12 cellular contexts compared by ENCODE assay signal in genomic region chr5:140568664-140569063, GRCh38. TPM values are rescaled to one million over a fixed set of nuclear protein-coding genes. Genes with fewer than 3 reads are reported as not detected.
DNase-seq lines count a peak whose midpoint lies in the region; ATAC-seq lines count a peak whose summit lies in the region.
"Had no signal": no experiment of that assay in that cellular context is flagged by ENCODE, and none has a peak within 500 bp of the region (broad histone marks: within the 10 kb centered on the region; RNA-seq: fewer than 3 reads in every experiment).

No MANE protein-coding gene starts in this region.

- H3K4me3 Mint-ChIP-seq in activated CD4-positive, alpha-beta T cell treated with anti-CD3 and anti-CD28 coated beads, Interleukin-2, amount 10 ng/mL, durations not matched to agents 7 days and 5 days: peak overlapping the region; percentile 65
- no peak overlapping the region for H3K4me3 Mint-ChIP-seq in activated T-helper 2 cell treated with anti-CD3 and anti-CD28 coated beads, Interferon-gamma antibody, Interleukin-2, Interleukin-4, amounts not matched to agents 10 μg/mL and 5 μg/mL and 100 μg/mL, durations not matched to agents 14 hours and 24 hours and 36 hours (ENCODE audit: low read depth)
- no peak overlapping the region for H3K4me3 Mint-ChIP-seq in memory B cell

- H3K36me3 Mint-ChIP-seq in activated CD4-positive, alpha-beta T cell treated with anti-CD3 and anti-CD28 coated beads, Interleukin-2, amount 10 ng/mL, durations not matched to agents 7 days and 5 days (ENCODE audit: low read depth): peaks cover 44% of the 10 kb centered on the region
- peaks cover 38% of the 10 kb centered on the region for H3K36me3 Mint-ChIP-seq in activated T-helper 2 cell treated with anti-CD3 and anti-CD28 coated beads, Interferon-gamma antibody, Interleukin-2, Interleukin-4, amounts not matched to agents 10 μg/mL and 5 μg/mL and 100 μg/mL, durations not matched to agents 14 hours and 24 hours and 36 hours (ENCODE audit: low read depth)
- peaks cover 24% of the 10 kb centered on the region for H3K36me3 Mint-ChIP-seq in memory B cell

- H3K4me1 Mint-ChIP-seq in activated CD4-positive, alpha-beta T cell treated with anti-CD3 and anti-CD28 coated beads, Interleukin-2, amount 10 ng/mL, durations not matched to agents 7 days and 5 days: peaks cover 57% of the 10 kb centered on the region
- peaks cover 37% of the 10 kb centered on the region for H3K4me1 Mint-ChIP-seq in activated T-helper 2 cell treated with anti-CD3 and anti-CD28 coated beads, Interferon-gamma antibody, Interleukin-2, Interleukin-4, amounts not matched to agents 10 μg/mL and 5 μg/mL and 100 μg/mL, durations not matched to agents 14 hours and 24 hours and 36 hours (ENCODE audit: low read depth)
- peaks cover 21% of the 10 kb centered on the region for H3K4me1 Mint-ChIP-seq in memory B cell

- no peak for DNase-seq in activated CD4-positive, alpha-beta T cell treated with anti-CD3 and anti-CD28 coated beads, Interleukin-2, amount 10 ng/mL, durations not matched to agents 7 days and 5 days
- no peak for DNase-seq in activated CD4-positive, alpha-beta T cell treated with anti-CD3 and anti-CD28 coated beads, Interleukin-2, amount 50 U/mL, for 4 hours
- no peak for DNase-seq in activated T-helper 2 cell treated with anti-CD3 and anti-CD28 coated beads, Interferon-gamma antibody, Interleukin-2, Interleukin-4, amounts not matched to agents 10 μg/mL and 5 μg/mL and 100 μg/mL, durations not matched to agents 14 hours and 24 hours and 36 hours (ENCODE audit: low spot score)
- DNase-seq in memory B cell (ENCODE audit: low spot score in 2 of 2): no peak
- DNase-seq in substantia nigra (lab: John Stamatoyannopoulos, UW): no peak
- DNase-seq in GM19240 (ENCODE audit: insufficient read length, low spot score): no peak
- DNase-seq in NCI-H1694 (lab: John Stamatoyannopoulos, UW): no peak
- DNase-seq in mesenteric fat pad (ENCODE audit: low spot score): no peak
- DNase-seq: ACHN, amygdala, kidney glomerular epithelial cell, NCI-H1105 had no signal

- peak overlapping the region; percentile 97 for H3K27ac Mint-ChIP-seq in activated CD4-positive, alpha-beta T cell treated with anti-CD3 and anti-CD28 coated beads, Interleukin-2, amount 10 ng/mL, durations not matched to agents 7 days and 5 days
- peak overlapping the region; percentile 87 for H3K27ac Mint-ChIP-seq in activated T-helper 2 cell treated with anti-CD3 and anti-CD28 coated beads, Interferon-gamma antibody, Interleukin-2, Interleukin-4, amounts not matched to agents 10 μg/mL and 5 μg/mL and 100 μg/mL, durations not matched to agents 14 hours and 24 hours and 36 hours
- H3K27ac Mint-ChIP-seq in memory B cell: peak overlapping the region; percentile 83

- peak overlapping the region; percentile 47 for H3K27ac ChIP-seq in substantia nigra (ENCODE audit: low read depth, low read length, poor library complexity, severe bottlenecking)

- no peaks in the 10 kb centered on the region for H3K9me3 Mint-ChIP-seq in activated CD4-positive, alpha-beta T cell treated with anti-CD3 and anti-CD28 coated beads, Interleukin-2, amount 10 ng/mL, durations not matched to agents 7 days and 5 days
- H3K9me3 Mint-ChIP-seq in activated T-helper 2 cell treated with anti-CD3 and anti-CD28 coated beads, Interferon-gamma antibody, Interleukin-2, Interleukin-4, amounts not matched to agents 10 μg/mL and 5 μg/mL and 100 μg/mL, durations not matched to agents 14 hours and 24 hours and 36 hours: no peaks in the 10 kb centered on the region
- no peaks in the 10 kb centered on the region for H3K9me3 Mint-ChIP-seq in memory B cell

- H3K27me3 Mint-ChIP-seq in activated CD4-positive, alpha-beta T cell treated with anti-CD3 and anti-CD28 coated beads, Interleukin-2, amount 10 ng/mL, durations not matched to agents 7 days and 5 days: no peaks in the 10 kb centered on the region
- no peaks in the 10 kb centered on the region for H3K27me3 Mint-ChIP-seq in activated T-helper 2 cell treated with anti-CD3 and anti-CD28 coated beads, Interferon-gamma antibody, Interleukin-2, Interleukin-4, amounts not matched to agents 10 μg/mL and 5 μg/mL and 100 μg/mL, durations not matched to agents 14 hours and 24 hours and 36 hours (ENCODE audit: low read depth)
- H3K27me3 Mint-ChIP-seq in memory B cell: no peaks in the 10 kb centered on the region

- no peak for ATAC-seq in memory B cell (ENCODE audit: low read depth)

- CTCF ChIA-PET in activated CD4-positive, alpha-beta T cell treated with anti-CD3 and anti-CD28 coated beads, Interleukin-2, amount 10 ng/mL, durations not matched to agents 7 days and 5 days (lab: Charles Lee): interaction anchor here (0.8 to 1.2 kb wide), 4 partner anchors 9 to 67 kb away, joined by 3 read pairs; no protein-coding TSS in a partner anchor

- POLR2A ChIA-PET in activated CD4-positive, alpha-beta T cell treated with anti-CD3 and anti-CD28 coated beads, Interleukin-2, amount 10 ng/mL, durations not matched to agents 7 days and 5 days (lab: Charles Lee): no interaction called here

- intact Hi-C loops in activated T-helper 2 cell treated with anti-CD3 and anti-CD28 coated beads, Interferon-gamma antibody, Interleukin-2, Interleukin-4, amounts not matched to agents 10 μg/mL and 5 μg/mL and 100 μg/mL, durations not matched to agents 14 hours and 24 hours and 36 hours (cut with micrococcal nuclease): no loop called here

RNA-seq across cellular contexts. Expression of gene SLC35A4, which starts 4.0 kb away (rescaled TPM):
- 10 to 100 TPM; 84.0 to 96.6 TPM for total RNA-seq in activated CD4-positive, alpha-beta T cell treated with anti-CD3 and anti-CD28 coated beads, Interleukin-2, amount 10 ng/mL, durations not matched to agents 7 days and 5 days
- total RNA-seq in activated T-helper 2 cell treated with anti-CD3 and anti-CD28 coated beads, Interferon-gamma antibody, Interleukin-2, Interleukin-4, amounts not matched to agents 10 μg/mL and 5 μg/mL and 100 μg/mL, durations not matched to agents 14 hours and 24 hours and 36 hours: 91.9 and 97.3 TPM in 2 replicates
- 71.9 TPM for total RNA-seq in mesenteric fat pad

RNA-seq across cellular contexts. Expression of gene APBB3, which starts 4.3 kb away (rescaled TPM):
- 10 to 100 TPM; 28.5 to 32.8 TPM for total RNA-seq in activated CD4-positive, alpha-beta T cell treated with anti-CD3 and anti-CD28 coated beads, Interleukin-2, amount 10 ng/mL, durations not matched to agents 7 days and 5 days
- 15.1 and 17.9 TPM in 2 replicates for total RNA-seq in activated T-helper 2 cell treated with anti-CD3 and anti-CD28 coated beads, Interferon-gamma antibody, Interleukin-2, Interleukin-4, amounts not matched to agents 10 μg/mL and 5 μg/mL and 100 μg/mL, durations not matched to agents 14 hours and 24 hours and 36 hours
- total RNA-seq in mesenteric fat pad: 21.5 TPM

RNA-seq across cellular contexts. Expression of gene SRA1, which starts 11.4 kb away (rescaled TPM):
- total RNA-seq in activated CD4-positive, alpha-beta T cell treated with anti-CD3 and anti-CD28 coated beads, Interleukin-2, amount 10 ng/mL, durations not matched to agents 7 days and 5 days: 10 to 100 TPM; 32.4 to 38.0 TPM
- 45.9 and 48.2 TPM in 2 replicates for total RNA-seq in activated T-helper 2 cell treated with anti-CD3 and anti-CD28 coated beads, Interferon-gamma antibody, Interleukin-2, Interleukin-4, amounts not matched to agents 10 μg/mL and 5 μg/mL and 100 μg/mL, durations not matched to agents 14 hours and 24 hours and 36 hours
- 34.4 TPM for total RNA-seq in mesenteric fat pad

RNA-seq across cellular contexts. Expression of gene EIF4EBP3, which starts 21.2 kb away (rescaled TPM):
- total RNA-seq in activated CD4-positive, alpha-beta T cell treated with anti-CD3 and anti-CD28 coated beads, Interleukin-2, amount 10 ng/mL, durations not matched to agents 7 days and 5 days: 1 to 10 TPM; 9.5 to 9.7 TPM
- 9.2 and 15.0 TPM in 2 replicates for total RNA-seq in activated T-helper 2 cell treated with anti-CD3 and anti-CD28 coated beads, Interferon-gamma antibody, Interleukin-2, Interleukin-4, amounts not matched to agents 10 μg/mL and 5 μg/mL and 100 μg/mL, durations not matched to agents 14 hours and 24 hours and 36 hours
- total RNA-seq in mesenteric fat pad: 22.5 TPM
